ENCODE assay signal across 20 cellular contexts in genomic region chr4:154516320-154516719, GRCh38. TPM values are rescaled to one million over a fixed set of nuclear protein-coding genes. Genes with fewer than 3 reads are reported as not detected.
"Had no signal": no experiment of that assay in that cellular context is flagged by ENCODE, and none has a peak within 500 bp of the region (broad histone marks: within the 10 kb centered on the region; RNA-seq: fewer than 3 reads in every experiment).

No MANE protein-coding gene starts in this region.

- H3K9me3 ChIP-seq: gastrocnemius medialis, prostate gland, testis, upper lobe of right lung had no signal

- DNase-seq: activated B cell treated with CpG ODN at 0.5 μM for 24 hours; activated CD4-positive, alpha-beta T cell treated with anti-CD3 and anti-CD28 coated beads, Interleukin-2, amount 10 ng/mL, durations not matched to agents 24 days and 14 days; activated CD8-positive, alpha-beta memory T cell treated with anti-CD3 and anti-CD28 coated beads, Interleukin-2, amount 50 U/mL, for 48 hours; activated gamma-delta T cell treated with Interleukin-2 at 50 U/mL for 16 hours; activated naive CD8-positive, alpha-beta T cell treated with anti-CD3 and anti-CD28 coated beads for 36 hours; activated T-cell treated with anti-CD3 and anti-CD28 coated beads, Interleukin-2, amount 50 U/mL, for 72 hours; brain microvascular endothelial cell; cerebellar nuclear complex; dermis blood vessel endothelial cell; erythroblast; gastrocnemius medialis; occipital lobe; SW 1271; testis; upper lobe of right lung had no signal

- H3K27ac ChIP-seq: brain microvascular endothelial cell, gastrocnemius medialis, prostate gland, testis, upper lobe of right lung had no signal

- H3K36me3 ChIP-seq: brain microvascular endothelial cell, gastrocnemius medialis, prostate gland, upper lobe of right lung had no signal

- H3K4me3 ChIP-seq: gastrocnemius medialis, prostate gland, testis, upper lobe of right lung had no signal

- H3K27me3 ChIP-seq: brain microvascular endothelial cell, gastrocnemius medialis, testis had no signal

- H3K4me1 ChIP-seq: gastrocnemius medialis, prostate gland, testis, upper lobe of right lung had no signal

- ATAC-seq: activated T-cell treated with anti-CD3 and anti-CD28 coated beads, Interleukin-2, amount 50 U/mL, for 72 hours; gastrocnemius medialis; sciatic nerve; upper lobe of right lung had no signal

RNA-seq across cellular contexts. Expression of gene DCHS2, which starts 24.7 kb away (rescaled TPM):
- total RNA-seq: activated CD4-positive, alpha-beta T cell treated with anti-CD3 and anti-CD28 coated beads, Interleukin-2, amount 10 ng/mL, durations not matched to agents 24 days and 14 days; activated naive CD8-positive, alpha-beta T cell treated with anti-CD3 and anti-CD28 coated beads for 36 hours; activated T-cell treated with anti-CD3 and anti-CD28 coated beads, Interleukin-2, amount 50 U/mL, for 72 hours; sciatic nerve; T-helper 2 cell treated with Interferon-gamma antibody and Interleukin-4, amounts not matched to agents 100 ng/mL and 5 ng/mL, for 36 hours had no signal

RNA-seq across cellular contexts. Expression of gene FGB, which starts 46.5 kb away (rescaled TPM):
- total RNA-seq: activated B cell treated with CpG ODN at 0.5 μM for 24 hours; activated CD4-positive, alpha-beta T cell treated with anti-CD3 and anti-CD28 coated beads, Interleukin-2, amount 10 ng/mL, durations not matched to agents 24 days and 14 days; activated naive CD8-positive, alpha-beta T cell treated with anti-CD3 and anti-CD28 coated beads for 36 hours; activated T-cell treated with anti-CD3 and anti-CD28 coated beads, Interleukin-2, amount 50 U/mL, for 72 hours; dermis blood vessel endothelial cell; lower leg skin; mesenteric fat pad; prostate gland; sciatic nerve; T-helper 2 cell treated with Interferon-gamma antibody and Interleukin-4, amounts not matched to agents 100 ng/mL and 5 ng/mL, for 36 hours had no signal
